ENCODE assay signal across 8 cellular contexts in genomic region chr6:137641474-137642077, GRCh38.
DNase-seq lines count a peak whose midpoint lies in the region; ATAC-seq, FAIRE-seq and TF ChIP-seq lines count a peak whose summit lies in the region.

No MANE protein-coding gene starts in this region.

- no peak overlapping the region for H3K56ac ChIP-seq in H1 (replicated peaks; ENCODE audit: insufficient read length, low read depth, low read length)

- no peaks in the 10 kb centered on the region for H3K36me3 ChIP-seq in H1 (ENCODE audit: control insufficient read depth in 2 of 4, insufficient read depth in 4 of 4, low read length in 3 of 4)

- CTCF ChIA-PET in activated CD4-positive, alpha-beta memory T cell treated with anti-CD3 and anti-CD28 coated beads, Interleukin-2, amount 10 ng/mL, durations not matched to agents 7 days and 5 days (lab: Charles Lee) = interaction anchor here (0.6 to 1.5 kb wide), 11 partner anchors 10 to 547 kb away, joined by 3 to 8 read pairs (median 3); no protein-coding TSS in a partner anchor
- CTCF ChIA-PET in H1 (lab: Charles Lee; ENCODE audit: partially characterized antibody) = interaction anchor here (0.6 to 1.3 kb wide), 26 partner anchors 10 to 564 kb away, joined by 3 to 6 read pairs (median 3); no protein-coding TSS in a partner anchor

- no peak for TF ChIP-seq EP300 in H1 (IDR thresholded peaks at IDR 0.05; ENCODE audit: borderline replicate concordance in 1 of 2, low read depth in 2 of 2, low read length in 2 of 2)

- no peak overlapping the region for H2BK120ac ChIP-seq in H1 (replicated peaks; ENCODE audit: low read depth, low read length)

- H3K23me2 ChIP-seq in H1 (ENCODE audit: low read depth, low read length) = no peaks in the 10 kb centered on the region

- no peak overlapping the region for H3K4me3 Mint-ChIP-seq in activated CD4-positive, alpha-beta memory T cell treated with anti-CD3 and anti-CD28 coated beads, Interleukin-2, amount 10 ng/mL, durations not matched to agents 7 days and 5 days

- H2BK12ac ChIP-seq in H1 (ENCODE audit: low read depth, low read length) = no peak overlapping the region

- H3K9ac ChIP-seq in H1 (replicated peaks in 1 of 4; ENCODE audit: extremely low read depth in 1 of 4, low read depth in 3 of 4, low read length in 3 of 4) = no peak overlapping the region

- H3K36me3 Mint-ChIP-seq in activated CD4-positive, alpha-beta memory T cell treated with anti-CD3 and anti-CD28 coated beads, Interleukin-2, amount 10 ng/mL, durations not matched to agents 7 days and 5 days (ENCODE audit: low read depth) = no peaks in the 10 kb centered on the region

- H3K18ac ChIP-seq in H1 (ENCODE audit: extremely low read depth, low read length) = no peak overlapping the region

- H2AK5ac ChIP-seq in H1 (ENCODE audit: low read depth, low read length) = no peak overlapping the region

- H3K27me3 Mint-ChIP-seq in activated CD4-positive, alpha-beta memory T cell treated with anti-CD3 and anti-CD28 coated beads, Interleukin-2, amount 10 ng/mL, durations not matched to agents 7 days and 5 days = peaks cover 5% of the 10 kb centered on the region

- H3K4me2 ChIP-seq in H1 (ENCODE audit: insufficient read depth in 1 of 2, low read depth in 2 of 2, low read length in 2 of 2) = no peak overlapping the region

- H3K4me3 ChIP-seq in H1 (ENCODE audit: extremely low read depth in 1 of 4, insufficient read depth in 2 of 4, low read depth in 3 of 4, low read length in 4 of 4) = no peak overlapping the region

- FAIRE-seq in H1 (lab: Jason Lieb, UNC) = peak; percentile 86

- H3K23ac ChIP-seq in H1 (ENCODE audit: insufficient read length) = no peak overlapping the region

- no peak overlapping the region for H3K27ac Mint-ChIP-seq in activated CD4-positive, alpha-beta memory T cell treated with anti-CD3 and anti-CD28 coated beads, Interleukin-2, amount 10 ng/mL, durations not matched to agents 7 days and 5 days

- H2AFZ ChIP-seq in H1 (ENCODE audit: low read length) = no peak overlapping the region

- no peaks in the 10 kb centered on the region for H3K9me3 ChIP-seq in H1 (ENCODE audit: insufficient read depth in 2 of 2, low read depth in 1 of 2, low read length in 1 of 2)

- H3K4ac ChIP-seq in H1 (replicated peaks; ENCODE audit: insufficient read length, low read depth, low read length) = no peak overlapping the region

- no peaks in the 10 kb centered on the region for H3K9me3 Mint-ChIP-seq in activated CD4-positive, alpha-beta memory T cell treated with anti-CD3 and anti-CD28 coated beads, Interleukin-2, amount 10 ng/mL, durations not matched to agents 7 days and 5 days

- no peak overlapping the region for H3K14ac ChIP-seq in H1 (ENCODE audit: insufficient read length)

- ATAC-seq in HG03439 (IDR thresholded peaks at IDR 0.05; ENCODE audit: unreplicated experiment) = peak; percentile 61

- H3K4me1 ChIP-seq in H1 (replicated peaks in 1 of 4; ENCODE audit: control insufficient read depth in 3 of 4, insufficient read depth in 4 of 4, low read length in 3 of 4) = no peaks in the 10 kb centered on the region

- peak; percentile 32 for DNase-seq in NK-92 treated with Interleukin-12 subunit alpha and Interleukin-12 subunit beta, amount 100 ng/mL, for 24 hours (lab: John Stamatoyannopoulos, UW)
- DNase-seq in NK-92 (lab: John Stamatoyannopoulos, UW; ENCODE audit: unreplicated experiment) (no peak), NCI-H748 (lab: John Stamatoyannopoulos, UW; ENCODE audit: unreplicated experiment) (peak; percentile 75), H1 (ENCODE audit: low read depth in 1 of 2, low spot score in 2 of 2) (peak; percentile 29 to 57), midbrain (lab: John Stamatoyannopoulos, UW) (peak; percentile 80)
- DNase-seq in activated CD4-positive, alpha-beta memory T cell treated with anti-CD3 and anti-CD28 coated beads, Interleukin-2, amount 10 ng/mL, durations not matched to agents 7 days and 5 days = peak; percentile 74
- peak; percentile 20 to 32 for DNase-seq in stimulated activated CD8-positive, alpha-beta memory T cell treated with anti-CD3 and anti-CD28 coated beads, Interleukin-4, amount 100 ng/mL, for 4 hours (ENCODE audit: low read depth in 2 of 2, low spot score in 1 of 2)

- H3K79me1 ChIP-seq in H1 (ENCODE audit: low read depth, low read length) = no peaks in the 10 kb centered on the region

- H2BK20ac ChIP-seq in H1 (ENCODE audit: low read length) = no peak overlapping the region

- H4K20me1 ChIP-seq in H1 (replicated peaks in 1 of 2; ENCODE audit: control insufficient read depth in 1 of 2, insufficient read depth in 2 of 2, low read length in 2 of 2) = no peaks in the 10 kb centered on the region

- peaks cover 17% of the 10 kb centered on the region for H3K4me1 Mint-ChIP-seq in activated CD4-positive, alpha-beta memory T cell treated with anti-CD3 and anti-CD28 coated beads, Interleukin-2, amount 10 ng/mL, durations not matched to agents 7 days and 5 days

- H3K79me2 ChIP-seq in H1 (ENCODE audit: control insufficient read depth in 1 of 2, insufficient read depth in 2 of 2, low read length in 2 of 2) = no peaks in the 10 kb centered on the region

- TF ChIP-seq RAD21 in H1 (IDR thresholded peaks at IDR 0.05 in 1 of 2, conservative IDR thresholded peaks at IDR 0.05 in 1 of 2; ENCODE audit: low read depth in 2 of 2, low read length in 2 of 2) = peak; percentile 91 to 94

- no peak overlapping the region for H2BK5ac ChIP-seq in H1 (ENCODE audit: low read depth, low read length)

- TF ChIP-seq CTCF in H1 (IDR thresholded peaks at IDR 0.05; ENCODE audit: control extremely low read depth in 1 of 3, insufficient read depth in 1 of 3, low read depth in 1 of 3, low read length in 3 of 3) = peak; percentile 25 to 76 (median 60)

- no peak overlapping the region for H3K27ac ChIP-seq in H1 (ENCODE audit: low read depth, low read length)

- H3K27me3 ChIP-seq in H1 (replicated peaks in 1 of 4; ENCODE audit: control insufficient read depth in 3 of 4, extremely low read depth in 1 of 4, insufficient read depth in 3 of 4, low read length in 3 of 4) = no peaks in the 10 kb centered on the region

- WGBS in H1 (ENCODE audit: extremely low coverage in 1 of 2, insufficient coverage in 1 of 2, insufficient read length in 1 of 2, insufficient replicate concordance in 2 of 2, low coverage in 1 of 2, low lambda C conversion rate in 2 of 2, missing lambda C conversion rate in 1 of 2), 2 experiments = 52% methylated on average over 6 of the region's 6 CpGs; no CpG with 5 or more reads in 1 of the 2 experiments

- no peak overlapping the region for H2BK15ac ChIP-seq in H1 (ENCODE audit: low read length)

- H4K91ac ChIP-seq in H1 (replicated peaks; ENCODE audit: insufficient read length, low read length) = no peak overlapping the region

- no peak for TF ChIP-seq POLR2A in H1 (IDR thresholded peaks at IDR 0.05; ENCODE audit: control extremely low read depth in 1 of 2, low read depth in 2 of 2, low read length in 2 of 2)

- H4K5ac ChIP-seq in H1 (ENCODE audit: insufficient read length, low read depth, low read length) = no peak overlapping the region

- H4K8ac ChIP-seq in H1 (ENCODE audit: extremely low read depth, insufficient read depth, low read length) = no peak overlapping the region

- POLR2A ChIA-PET in activated CD4-positive, alpha-beta memory T cell treated with anti-CD3 and anti-CD28 coated beads, Interleukin-2, amount 10 ng/mL, durations not matched to agents 7 days and 5 days (lab: Charles Lee) = no interaction called here
- POLR2A ChIA-PET in H1 (lab: Charles Lee; ENCODE audit: partially characterized antibody) = no interaction called here

TF ChIP-seq in H1, 55 proteins besides CTCF, POLR2A, EP300 and RAD21:
- peak; percentile 84 for TF ChIP-seq TEAD4 (IDR thresholded peaks at IDR 0.05; ENCODE audit: low read depth, low read length)
- no peak for TF ChIP-seq MAFK (IDR thresholded peaks at IDR 0.05; ENCODE audit: low read depth, low read length)
TF ChIP-seq in H1: peak in this region for 1.
